Comparison of ENCODE assay signal across 1 cellular context in the genomic region with DNA sequence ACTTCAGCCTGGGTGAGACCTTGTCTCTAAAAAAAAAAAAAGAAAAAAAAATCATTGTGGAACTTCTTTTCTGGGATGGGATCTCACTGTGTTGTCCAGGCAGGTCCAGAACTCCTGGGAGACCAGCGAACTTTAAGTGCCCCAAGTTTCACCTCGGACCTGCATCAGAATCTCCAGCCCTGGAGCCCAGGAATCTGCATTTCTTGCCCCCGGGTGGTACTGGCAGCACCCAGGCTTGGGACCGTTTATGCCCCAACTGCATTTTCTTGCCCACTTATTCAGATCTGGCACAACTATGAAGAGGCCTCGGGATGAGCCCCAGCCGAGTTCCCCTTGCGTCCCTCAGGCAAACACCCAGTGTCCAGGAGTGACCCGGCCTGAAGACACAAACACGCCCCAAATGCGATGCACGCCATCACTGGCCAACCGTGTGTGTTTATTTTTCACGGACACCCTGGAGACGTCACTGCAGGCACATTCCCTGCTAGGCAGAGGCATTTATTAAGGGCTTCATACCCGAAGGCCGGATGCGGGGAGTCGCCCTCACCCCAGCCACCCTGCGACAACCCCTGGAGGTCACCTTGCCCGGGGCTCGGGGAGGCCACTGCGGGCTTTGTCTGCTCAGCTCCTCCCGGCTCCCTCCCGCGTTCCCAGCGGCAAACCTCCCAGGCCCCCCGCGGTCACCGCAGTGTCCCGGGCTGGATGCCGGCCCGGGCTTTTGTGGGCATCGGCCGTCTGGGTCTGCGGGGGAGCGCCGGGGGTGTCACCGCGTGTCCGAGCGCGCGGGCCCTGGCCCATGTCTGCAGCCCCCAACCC.
A peak's percentile ranks its signal among the peaks of the same experiment; 100 is the strongest.
TF ChIP-seq lines count a peak whose summit lies in the region.

No MANE protein-coding gene starts in this region.

TF ChIP-seq in HepG2, 621 proteins besides CTCF, POLR2A, EP300 and RAD21 (continues in another document):
- TF ChIP-seq, protein P1, sequence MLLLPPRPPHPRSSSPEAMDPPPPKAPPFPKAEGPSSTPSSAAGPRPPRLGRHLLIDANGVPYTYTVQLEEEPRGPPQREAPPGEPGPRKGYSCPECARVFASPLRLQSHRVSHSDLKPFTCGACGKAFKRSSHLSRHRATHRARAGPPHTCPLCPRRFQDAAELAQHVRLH (CRISPR knock-in tag; IDR thresholded peaks at IDR 0.05; ENCODE audit: borderline replicate concordance, low read depth) = peak; percentile 14; the same call in 1 of the 2 replicates
- peak; percentile 86 for TF ChIP-seq KDM2A (CRISPR knock-in tag; IDR thresholded peaks at IDR 0.05; ENCODE audit: borderline replicate concordance, low read depth)
- TF ChIP-seq SNAI1 (CRISPR knock-in tag; IDR thresholded peaks at IDR 0.05; ENCODE audit: borderline replicate concordance) = peak; percentile 73; the same call in 1 of the 2 replicates
- TF ChIP-seq AGO2 (optimal IDR thresholded peaks at IDR 0.05; ENCODE audit: low read depth, low read length) = peak; percentile 98
- 0 out of 2 replicates have a peak, but pooled peaks have one; percentile 27 for TF ChIP-seq ZBTB21 (CRISPR knock-in tag; IDR thresholded peaks at IDR 0.05)
- TF ChIP-seq ZNF180 (CRISPR knock-in tag; IDR thresholded peaks at IDR 0.05; ENCODE audit: borderline replicate concordance, low read depth) = no peak
- peak; percentile 69 for TF ChIP-seq POLR2G (IDR thresholded peaks at IDR 0.05; ENCODE audit: low read depth, low read length)
- peak; percentile 77 for TF ChIP-seq SRSF1 (optimal IDR thresholded peaks at IDR 0.05; ENCODE audit: low read depth, low read length)
- TF ChIP-seq ESRRA (CRISPR knock-in tag; IDR thresholded peaks at IDR 0.05; ENCODE audit: low read depth) = peak; percentile 86
- peak; percentile 47; the same call in 1 of the 2 replicates for TF ChIP-seq ERF (CRISPR knock-in tag; IDR thresholded peaks at IDR 0.05)
- no peak for TF ChIP-seq THAP11 (CRISPR knock-in tag; IDR thresholded peaks at IDR 0.05)
- peak; percentile 17; the same call in 1 of the 2 replicates for TF ChIP-seq NFYC (CRISPR knock-in tag; IDR thresholded peaks at IDR 0.05)
- no peak for TF ChIP-seq SMAD3 (CRISPR knock-in tag; IDR thresholded peaks at IDR 0.05)
- TF ChIP-seq HDAC2 (CRISPR knock-in tag; IDR thresholded peaks at IDR 0.05) = 0 out of 2 replicates have a peak, but pooled peaks have one; percentile 19
- TF ChIP-seq, protein P2, sequence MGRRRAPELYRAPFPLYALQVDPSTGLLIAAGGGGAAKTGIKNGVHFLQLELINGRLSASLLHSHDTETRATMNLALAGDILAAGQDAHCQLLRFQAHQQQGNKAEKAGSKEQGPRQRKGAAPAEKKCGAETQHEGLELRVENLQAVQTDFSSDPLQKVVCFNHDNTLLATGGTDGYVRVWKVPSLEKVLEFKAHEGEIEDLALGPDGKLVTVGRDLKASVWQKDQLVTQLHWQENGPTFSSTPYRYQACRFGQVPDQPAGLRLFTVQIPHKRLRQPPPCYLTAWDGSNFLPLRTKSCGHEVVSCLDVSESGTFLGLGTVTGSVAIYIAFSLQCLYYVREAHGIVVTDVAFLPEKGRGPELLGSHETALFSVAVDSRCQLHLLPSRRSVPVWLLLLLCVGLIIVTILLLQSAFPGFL (CRISPR knock-in tag; IDR thresholded peaks at IDR 0.05) = no peak
- 0 out of 2 replicates have a peak, but pooled peaks have one; percentile 37 for TF ChIP-seq MZF1 (CRISPR knock-in tag; IDR thresholded peaks at IDR 0.05; ENCODE audit: borderline replicate concordance)
- no peak for TF ChIP-seq ZNF292 (CRISPR knock-in tag; IDR thresholded peaks at IDR 0.05; ENCODE audit: borderline replicate concordance, low read depth)
- TF ChIP-seq ARNT2 (CRISPR knock-in tag; IDR thresholded peaks at IDR 0.05; ENCODE audit: low read depth) = no peak
- TF ChIP-seq, protein P3, sequence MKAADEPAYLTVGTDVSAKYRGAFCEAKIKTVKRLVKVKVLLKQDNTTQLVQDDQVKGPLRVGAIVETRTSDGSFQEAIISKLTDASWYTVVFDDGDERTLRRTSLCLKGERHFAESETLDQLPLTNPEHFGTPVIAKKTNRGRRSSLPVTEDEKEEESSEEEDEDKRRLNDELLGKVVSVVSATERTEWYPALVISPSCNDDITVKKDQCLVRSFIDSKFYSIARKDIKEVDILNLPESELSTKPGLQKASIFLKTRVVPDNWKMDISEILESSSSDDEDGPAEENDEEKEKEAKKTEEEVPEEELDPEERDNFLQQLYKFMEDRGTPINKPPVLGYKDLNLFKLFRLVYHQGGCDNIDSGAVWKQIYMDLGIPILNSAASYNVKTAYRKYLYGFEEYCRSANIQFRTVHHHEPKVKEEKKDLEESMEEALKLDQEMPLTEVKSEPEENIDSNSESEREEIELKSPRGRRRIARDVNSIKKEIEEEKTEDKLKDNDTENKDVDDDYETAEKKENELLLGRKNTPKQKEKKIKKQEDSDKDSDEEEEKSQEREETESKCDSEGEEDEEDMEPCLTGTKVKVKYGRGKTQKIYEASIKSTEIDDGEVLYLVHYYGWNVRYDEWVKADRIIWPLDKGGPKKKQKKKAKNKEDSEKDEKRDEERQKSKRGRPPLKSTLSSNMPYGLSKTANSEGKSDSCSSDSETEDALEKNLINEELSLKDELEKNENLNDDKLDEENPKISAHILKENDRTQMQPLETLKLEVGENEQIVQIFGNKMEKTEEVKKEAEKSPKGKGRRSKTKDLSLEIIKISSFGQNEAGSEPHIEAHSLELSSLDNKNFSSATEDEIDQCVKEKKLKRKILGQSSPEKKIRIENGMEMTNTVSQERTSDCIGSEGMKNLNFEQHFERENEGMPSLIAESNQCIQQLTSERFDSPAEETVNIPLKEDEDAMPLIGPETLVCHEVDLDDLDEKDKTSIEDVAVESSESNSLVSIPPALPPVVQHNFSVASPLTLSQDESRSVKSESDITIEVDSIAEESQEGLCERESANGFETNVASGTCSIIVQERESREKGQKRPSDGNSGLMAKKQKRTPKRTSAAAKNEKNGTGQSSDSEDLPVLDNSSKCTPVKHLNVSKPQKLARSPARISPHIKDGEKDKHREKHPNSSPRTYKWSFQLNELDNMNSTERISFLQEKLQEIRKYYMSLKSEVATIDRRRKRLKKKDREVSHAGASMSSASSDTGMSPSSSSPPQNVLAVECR (CRISPR knock-in tag; IDR thresholded peaks at IDR 0.05; ENCODE audit: borderline replicate concordance) = peak; percentile 73
- 0 out of 2 replicates have a peak, but pooled peaks have one; percentile 63 for TF ChIP-seq ZFP36L1 (CRISPR knock-in tag; IDR thresholded peaks at IDR 0.05)
- TF ChIP-seq, protein P4, sequence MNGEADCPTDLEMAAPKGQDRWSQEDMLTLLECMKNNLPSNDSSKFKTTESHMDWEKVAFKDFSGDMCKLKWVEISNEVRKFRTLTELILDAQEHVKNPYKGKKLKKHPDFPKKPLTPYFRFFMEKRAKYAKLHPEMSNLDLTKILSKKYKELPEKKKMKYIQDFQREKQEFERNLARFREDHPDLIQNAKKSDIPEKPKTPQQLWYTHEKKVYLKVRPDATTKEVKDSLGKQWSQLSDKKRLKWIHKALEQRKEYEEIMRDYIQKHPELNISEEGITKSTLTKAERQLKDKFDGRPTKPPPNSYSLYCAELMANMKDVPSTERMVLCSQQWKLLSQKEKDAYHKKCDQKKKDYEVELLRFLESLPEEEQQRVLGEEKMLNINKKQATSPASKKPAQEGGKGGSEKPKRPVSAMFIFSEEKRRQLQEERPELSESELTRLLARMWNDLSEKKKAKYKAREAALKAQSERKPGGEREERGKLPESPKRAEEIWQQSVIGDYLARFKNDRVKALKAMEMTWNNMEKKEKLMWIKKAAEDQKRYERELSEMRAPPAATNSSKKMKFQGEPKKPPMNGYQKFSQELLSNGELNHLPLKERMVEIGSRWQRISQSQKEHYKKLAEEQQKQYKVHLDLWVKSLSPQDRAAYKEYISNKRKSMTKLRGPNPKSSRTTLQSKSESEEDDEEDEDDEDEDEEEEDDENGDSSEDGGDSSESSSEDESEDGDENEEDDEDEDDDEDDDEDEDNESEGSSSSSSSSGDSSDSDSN (CRISPR knock-in tag; IDR thresholded peaks at IDR 0.05) = peak; percentile 81
- 0 out of 2 replicates have a peak, but pooled peaks have one; percentile 34 for TF ChIP-seq RCOR2 (CRISPR knock-in tag; IDR thresholded peaks at IDR 0.05)
- 0 out of 2 replicates have a peak, but pooled peaks have one; percentile 17 for TF ChIP-seq ZSCAN29 (CRISPR knock-in tag; conservative IDR thresholded peaks at IDR 0.05)
- TF ChIP-seq PTBP1 (IDR thresholded peaks at IDR 0.05; ENCODE audit: low read depth, low read length, poor library complexity, severe bottlenecking) = peak; percentile 48
- TF ChIP-seq, protein P5, sequence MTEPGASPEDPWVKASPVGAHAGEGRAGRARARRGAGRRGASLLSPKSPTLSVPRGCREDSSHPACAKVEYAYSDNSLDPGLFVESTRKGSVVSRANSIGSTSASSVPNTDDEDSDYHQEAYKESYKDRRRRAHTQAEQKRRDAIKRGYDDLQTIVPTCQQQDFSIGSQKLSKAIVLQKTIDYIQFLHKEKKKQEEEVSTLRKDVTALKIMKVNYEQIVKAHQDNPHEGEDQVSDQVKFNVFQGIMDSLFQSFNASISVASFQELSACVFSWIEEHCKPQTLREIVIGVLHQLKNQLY (CRISPR knock-in tag; IDR thresholded peaks at IDR 0.05) = no peak
- TF ChIP-seq IRX3 (CRISPR knock-in tag; IDR thresholded peaks at IDR 0.05; ENCODE audit: borderline replicate concordance, low read depth) = no peak; the same call in 1 of the 2 replicates
- TF ChIP-seq, protein P6, sequence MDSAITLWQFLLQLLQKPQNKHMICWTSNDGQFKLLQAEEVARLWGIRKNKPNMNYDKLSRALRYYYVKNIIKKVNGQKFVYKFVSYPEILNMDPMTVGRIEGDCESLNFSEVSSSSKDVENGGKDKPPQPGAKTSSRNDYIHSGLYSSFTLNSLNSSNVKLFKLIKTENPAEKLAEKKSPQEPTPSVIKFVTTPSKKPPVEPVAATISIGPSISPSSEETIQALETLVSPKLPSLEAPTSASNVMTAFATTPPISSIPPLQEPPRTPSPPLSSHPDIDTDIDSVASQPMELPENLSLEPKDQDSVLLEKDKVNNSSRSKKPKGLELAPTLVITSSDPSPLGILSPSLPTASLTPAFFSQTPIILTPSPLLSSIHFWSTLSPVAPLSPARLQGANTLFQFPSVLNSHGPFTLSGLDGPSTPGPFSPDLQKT (CRISPR knock-in tag; IDR thresholded peaks at IDR 0.05; ENCODE audit: borderline replicate concordance) = 0 out of 2 replicates have a peak, but pooled peaks have one; percentile 52
- TF ChIP-seq ZBTB38 (CRISPR knock-in tag; IDR thresholded peaks at IDR 0.05) = peak; percentile 68
- TF ChIP-seq ZNF235 (CRISPR knock-in tag; IDR thresholded peaks at IDR 0.05; ENCODE audit: borderline replicate concordance) = no peak
- TF ChIP-seq ZFYVE20 (CRISPR knock-in tag; IDR thresholded peaks at IDR 0.05; ENCODE audit: borderline replicate concordance, low read depth) = no peak
- TF ChIP-seq, protein P7, sequence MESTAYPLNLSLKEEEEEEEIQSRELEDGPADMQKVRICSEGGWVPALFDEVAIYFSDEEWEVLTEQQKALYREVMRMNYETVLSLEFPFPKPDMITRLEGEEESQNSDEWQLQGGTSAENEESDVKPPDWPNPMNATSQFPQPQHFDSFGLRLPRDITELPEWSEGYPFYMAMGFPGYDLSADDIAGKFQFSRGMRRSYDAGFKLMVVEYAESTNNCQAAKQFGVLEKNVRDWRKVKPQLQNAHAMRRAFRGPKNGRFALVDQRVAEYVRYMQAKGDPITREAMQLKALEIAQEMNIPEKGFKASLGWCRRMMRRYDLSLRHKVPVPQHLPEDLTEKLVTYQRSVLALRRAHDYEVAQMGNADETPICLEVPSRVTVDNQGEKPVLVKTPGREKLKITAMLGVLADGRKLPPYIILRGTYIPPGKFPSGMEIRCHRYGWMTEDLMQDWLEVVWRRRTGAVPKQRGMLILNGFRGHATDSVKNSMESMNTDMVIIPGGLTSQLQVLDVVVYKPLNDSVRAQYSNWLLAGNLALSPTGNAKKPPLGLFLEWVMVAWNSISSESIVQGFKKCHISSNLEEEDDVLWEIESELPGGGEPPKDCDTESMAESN (CRISPR knock-in tag; conservative IDR thresholded peaks at IDR 0.05) = no peak; the same call in 1 of the 2 replicates
- TF ChIP-seq ZNF670 (CRISPR knock-in tag; IDR thresholded peaks at IDR 0.05; ENCODE audit: borderline replicate concordance) = peak; percentile 37; the same call in 1 of the 2 replicates
- peak; percentile 46; the same call in 1 of the 2 replicates for TF ChIP-seq JUND (CRISPR knock-in tag; IDR thresholded peaks at IDR 0.05)
- peak; percentile 33 for TF ChIP-seq ZNF546 (CRISPR knock-in tag; conservative IDR thresholded peaks at IDR 0.05)
- TF ChIP-seq ZNF468 (CRISPR knock-in tag; IDR thresholded peaks at IDR 0.05) = no peak
- TF ChIP-seq, protein P8, sequence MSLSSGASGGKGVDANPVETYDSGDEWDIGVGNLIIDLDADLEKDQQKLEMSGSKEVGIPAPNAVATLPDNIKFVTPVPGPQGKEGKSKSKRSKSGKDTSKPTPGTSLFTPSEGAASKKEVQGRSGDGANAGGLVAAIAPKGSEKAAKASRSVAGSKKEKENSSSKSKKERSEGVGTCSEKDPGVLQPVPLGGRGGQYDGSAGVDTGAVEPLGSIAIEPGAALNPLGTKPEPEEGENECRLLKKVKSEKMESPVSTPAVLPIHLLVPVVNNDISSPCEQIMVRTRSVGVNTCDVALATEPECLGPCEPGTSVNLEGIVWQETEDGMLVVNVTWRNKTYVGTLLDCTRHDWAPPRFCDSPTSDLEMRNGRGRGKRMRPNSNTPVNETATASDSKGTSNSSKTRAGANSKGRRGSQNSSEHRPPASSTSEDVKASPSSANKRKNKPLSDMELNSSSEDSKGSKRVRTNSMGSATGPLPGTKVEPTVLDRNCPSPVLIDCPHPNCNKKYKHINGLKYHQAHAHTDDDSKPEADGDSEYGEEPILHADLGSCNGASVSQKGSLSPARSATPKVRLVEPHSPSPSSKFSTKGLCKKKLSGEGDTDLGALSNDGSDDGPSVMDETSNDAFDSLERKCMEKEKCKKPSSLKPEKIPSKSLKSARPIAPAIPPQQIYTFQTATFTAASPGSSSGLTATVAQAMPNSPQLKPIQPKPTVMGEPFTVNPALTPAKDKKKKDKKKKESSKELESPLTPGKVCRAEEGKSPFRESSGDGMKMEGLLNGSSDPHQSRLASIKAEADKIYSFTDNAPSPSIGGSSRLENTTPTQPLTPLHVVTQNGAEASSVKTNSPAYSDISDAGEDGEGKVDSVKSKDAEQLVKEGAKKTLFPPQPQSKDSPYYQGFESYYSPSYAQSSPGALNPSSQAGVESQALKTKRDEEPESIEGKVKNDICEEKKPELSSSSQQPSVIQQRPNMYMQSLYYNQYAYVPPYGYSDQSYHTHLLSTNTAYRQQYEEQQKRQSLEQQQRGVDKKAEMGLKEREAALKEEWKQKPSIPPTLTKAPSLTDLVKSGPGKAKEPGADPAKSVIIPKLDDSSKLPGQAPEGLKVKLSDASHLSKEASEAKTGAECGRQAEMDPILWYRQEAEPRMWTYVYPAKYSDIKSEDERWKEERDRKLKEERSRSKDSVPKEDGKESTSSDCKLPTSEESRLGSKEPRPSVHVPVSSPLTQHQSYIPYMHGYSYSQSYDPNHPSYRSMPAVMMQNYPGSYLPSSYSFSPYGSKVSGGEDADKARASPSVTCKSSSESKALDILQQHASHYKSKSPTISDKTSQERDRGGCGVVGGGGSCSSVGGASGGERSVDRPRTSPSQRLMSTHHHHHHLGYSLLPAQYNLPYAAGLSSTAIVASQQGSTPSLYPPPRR (CRISPR knock-in tag; IDR thresholded peaks at IDR 0.05; ENCODE audit: borderline replicate concordance) = no peak
- TF ChIP-seq BRCA1 (CRISPR knock-in tag; IDR thresholded peaks at IDR 0.05) = no peak
- no peak for TF ChIP-seq ZNF136 (CRISPR knock-in tag; IDR thresholded peaks at IDR 0.05; ENCODE audit: low read depth)
- TF ChIP-seq, protein P9, sequence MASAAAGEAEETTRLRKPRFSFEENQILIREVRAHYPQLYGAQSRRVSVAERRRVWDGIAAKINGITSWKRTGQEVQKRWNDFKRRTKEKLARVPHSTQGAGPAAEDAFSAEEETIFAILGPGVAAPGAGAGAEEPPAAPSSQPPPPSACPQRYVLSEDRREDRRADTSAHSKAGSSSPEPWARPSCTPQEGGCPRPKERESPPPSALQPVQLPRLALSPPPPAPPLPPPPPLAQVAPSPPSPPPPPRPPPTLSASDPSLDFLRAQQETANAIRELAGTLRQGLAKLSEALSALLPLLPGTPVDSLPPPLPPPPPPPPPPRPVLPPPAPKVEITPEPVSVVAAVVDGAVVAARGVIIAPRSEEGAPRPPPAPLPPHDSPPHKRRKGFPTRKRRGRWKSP (CRISPR knock-in tag; IDR thresholded peaks at IDR 0.05) = 0 out of 2 replicates have a peak, but pooled peaks have one; percentile 50
